6 cellular contexts compared by ENCODE assay signal in the genomic region with DNA sequence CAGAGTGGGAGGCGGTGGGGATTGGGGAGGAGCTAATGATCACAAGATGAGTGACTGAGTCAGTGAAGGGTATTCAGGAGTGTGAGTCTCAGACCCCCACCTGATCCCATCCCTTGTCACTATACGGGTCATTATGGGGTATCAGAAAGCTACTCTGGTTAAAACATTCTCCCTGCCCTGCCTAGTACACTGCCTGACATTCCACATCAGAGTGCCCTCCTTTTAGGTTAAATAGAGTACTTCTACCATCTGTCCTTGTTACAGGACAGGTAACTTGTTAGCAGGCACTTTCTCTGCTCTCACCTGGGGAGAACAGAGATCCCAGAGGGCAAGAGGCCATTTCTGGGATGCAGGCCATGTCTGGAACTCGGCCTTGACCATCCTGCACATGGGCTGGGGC.
"Had no signal": no experiment of that assay in that cellular context is flagged by ENCODE, and none has a peak within 500 bp of the region (broad histone marks: within the 10 kb centered on the region; RNA-seq: fewer than 3 reads in every experiment).

No MANE protein-coding gene starts in this region.

- H2AFZ ChIP-seq: GM23248 had no signal

- H3K27ac ChIP-seq: GM23248 had no signal

- H3K4me3 Mint-ChIP-seq: H9 had no signal

- DNase-seq: GM23248, GOT3, H9, HCEC 1CT, IMR-90 had no signal

- ATAC-seq: K562 had no signal

- H3K4me3 ChIP-seq: GM23248, K562 had no signal

- H3K27ac Mint-ChIP-seq: H9 had no signal

- H3K9me3 Mint-ChIP-seq: H9 had no signal

- H3K9ac ChIP-seq: GM23248 had no signal
